In the genomic region with DNA sequence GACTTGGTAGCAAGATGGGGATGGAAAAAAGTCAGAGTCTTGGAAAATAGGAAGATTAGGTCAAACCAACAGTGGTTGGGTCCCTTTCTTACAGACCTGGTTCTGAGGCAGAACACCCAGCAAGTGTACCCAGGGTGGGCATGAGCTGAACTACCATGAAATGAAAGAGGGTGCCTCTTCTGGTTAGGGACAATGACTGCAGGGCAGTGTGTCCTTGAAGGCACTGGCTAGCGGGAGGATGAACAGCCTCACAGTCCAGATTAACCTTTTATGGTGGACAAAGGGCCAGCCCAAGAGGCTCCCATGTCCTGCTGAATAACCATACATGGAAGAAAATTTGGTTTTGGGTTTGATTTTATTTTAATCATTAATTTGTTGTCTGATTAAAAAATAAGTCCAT, we compare ENCODE assay signal across 33 cellular contexts.
"Had no signal": no experiment of that assay in that cellular context is flagged by ENCODE, and none has a peak within 500 bp of the region (broad histone marks: within the 10 kb centered on the region; RNA-seq: fewer than 3 reads in every experiment).

No MANE protein-coding gene starts in this region.

- H3K36me3 ChIP-seq: adrenal gland, breast epithelium, Peyer's patch, SJSA1 had no signal

- H3K27me3 Mint-ChIP-seq: activated CD4-positive, alpha-beta T cell treated with anti-CD3 and anti-CD28 coated beads for 36 hours had no signal

- H3K9me3 ChIP-seq: adrenal gland, body of pancreas, breast epithelium, Peyer's patch, SJSA1, SK-N-SH had no signal

- H3K9me2 ChIP-seq: SK-N-SH had no signal

- H3K4me3 Mint-ChIP-seq: activated CD4-positive, alpha-beta T cell treated with anti-CD3 and anti-CD28 coated beads for 36 hours; activated CD4-positive, alpha-beta T cell treated with anti-CD3 and anti-CD28 coated beads, Interleukin-2, amount 10 ng/mL, durations not matched to agents 7 days and 5 days; activated CD8-positive, alpha-beta T cell treated with anti-CD3 and anti-CD28 coated beads, Interleukin-2, amount 10 ng/mL, durations not matched to agents 7 days and 5 days; activated naive CD4-positive, alpha-beta T cell treated with anti-CD3 and anti-CD28 coated beads for 36 hours; activated T-cell treated with anti-CD3 and anti-CD28 coated beads, Interleukin-2, amount 50 U/mL, for 24 hours; T-helper 1 cell treated with Interleukin-12 subunit alpha and Interleukin-12 subunit beta and Interleukin-4 antibody, amounts not matched to agents 30 μg/mL and 1 μg/mL, for 36 hours; T-helper 2 cell treated with Interferon-gamma antibody and Interleukin-4, amounts not matched to agents 5 μg/mL and 100 μg/mL, for 36 hours; WTC11 had no signal

- H3K27ac ChIP-seq: adrenal gland, body of pancreas, breast epithelium, Peyer's patch, SJSA1 had no signal

- H3K9me3 Mint-ChIP-seq: activated CD4-positive, alpha-beta T cell treated with anti-CD3 and anti-CD28 coated beads, Interleukin-2, amount 10 ng/mL, durations not matched to agents 7 days and 5 days; activated naive CD4-positive, alpha-beta T cell treated with anti-CD3 and anti-CD28 coated beads for 36 hours; activated naive CD4-positive, alpha-beta T cell treated with anti-CD3 and anti-CD28 coated beads, Interleukin-2, amount 50 U/mL, for 72 hours; activated T-cell treated with anti-CD3 and anti-CD28 coated beads, Interleukin-2, amount 50 U/mL, for 24 hours; T-helper 1 cell treated with Interleukin-12 subunit alpha and Interleukin-12 subunit beta and Interleukin-4 antibody, amounts not matched to agents 30 μg/mL and 1 μg/mL, for 36 hours; T-helper 2 cell treated with Interferon-gamma antibody and Interleukin-4, amounts not matched to agents 5 μg/mL and 100 μg/mL, for 36 hours; WTC11 had no signal

- H3K9ac ChIP-seq: SK-N-SH had no signal

- FAIRE-seq: astrocyte had no signal

- H3K27ac Mint-ChIP-seq: activated CD4-positive, alpha-beta T cell treated with anti-CD3 and anti-CD28 coated beads for 36 hours; activated CD4-positive, alpha-beta T cell treated with anti-CD3 and anti-CD28 coated beads, Interleukin-2, amount 10 ng/mL, durations not matched to agents 7 days and 5 days; activated CD8-positive, alpha-beta T cell treated with anti-CD3 and anti-CD28 coated beads, Interleukin-2, amount 10 ng/mL, durations not matched to agents 7 days and 5 days; activated naive CD4-positive, alpha-beta T cell treated with anti-CD3 and anti-CD28 coated beads for 36 hours; activated naive CD4-positive, alpha-beta T cell treated with anti-CD3 and anti-CD28 coated beads, Interleukin-2, amount 50 U/mL, for 72 hours; activated T-cell treated with anti-CD3 and anti-CD28 coated beads, Interleukin-2, amount 50 U/mL, for 24 hours; T-helper 1 cell treated with Interleukin-12 subunit alpha and Interleukin-12 subunit beta and Interleukin-4 antibody, amounts not matched to agents 30 μg/mL and 1 μg/mL, for 36 hours; T-helper 2 cell treated with Interferon-gamma antibody and Interleukin-4, amounts not matched to agents 5 μg/mL and 100 μg/mL, for 36 hours; WTC11 had no signal

- DNase-seq: activated CD4-positive, alpha-beta T cell treated with anti-CD3 and anti-CD28 coated beads for 36 hours; activated CD4-positive, alpha-beta T cell treated with anti-CD3 and anti-CD28 coated beads, Interleukin-2, amount 10 ng/mL, durations not matched to agents 7 days and 5 days; activated CD4-positive, alpha-beta T cell treated with anti-CD3 and anti-CD28 coated beads, Interleukin-2, amount 50 U/mL, for 48 hours; activated CD8-positive, alpha-beta T cell treated with anti-CD3 and anti-CD28 coated beads, Interleukin-2, amount 10 ng/mL, durations not matched to agents 7 days and 5 days; activated gamma-delta T cell treated with Interleukin-2 at 50 U/mL for 16 hours; activated naive CD4-positive, alpha-beta T cell treated with anti-CD3 and anti-CD28 coated beads for 36 hours; activated T-cell treated with anti-CD3 and anti-CD28 coated beads, Interleukin-2, amount 50 U/mL, for 24 hours; adrenal gland; body of pancreas; MM.1S; MV-4-11; NCI-H1092; NCI-H1417; NCI-H1694 treated with DMSO at 0.1 percent for 48 hours; NCI-H2029; NCI-H2107; NCI-H2171; NCI-H510A; NCI-H748 treated with DMSO at 0.1 percent for 48 hours; NK-92 treated with Interleukin-12 subunit alpha and Interleukin-12 subunit beta, amount 100 ng/mL, for 24 hours; PC-3; Peyer's patch; RPMI8226; SHP77 treated with DMSO at 0.1 percent for 48 hours; SK-N-SH had no signal

- H3K36me3 Mint-ChIP-seq: activated naive CD4-positive, alpha-beta T cell treated with anti-CD3 and anti-CD28 coated beads, Interleukin-2, amount 50 U/mL, for 72 hours had no signal

- H3K4me1 Mint-ChIP-seq: activated CD4-positive, alpha-beta T cell treated with anti-CD3 and anti-CD28 coated beads for 36 hours; activated CD4-positive, alpha-beta T cell treated with anti-CD3 and anti-CD28 coated beads, Interleukin-2, amount 10 ng/mL, durations not matched to agents 7 days and 5 days had no signal

- H3K4me1 ChIP-seq: adrenal gland, body of pancreas, breast epithelium, Peyer's patch, SJSA1 had no signal

- ATAC-seq: activated CD4-positive, alpha-beta T cell treated with anti-CD3 and anti-CD28 coated beads for 36 hours; activated CD4-positive, CD25-positive, alpha-beta regulatory T cell treated with anti-CD3 and anti-CD28 coated beads, Interleukin-2, amount 50 U/mL, for 24 hours; activated CD8-positive, alpha-beta T cell treated with anti-CD3 and anti-CD28 coated beads, Interleukin-2, amount 10 ng/mL, durations not matched to agents 7 days and 5 days; activated naive CD4-positive, alpha-beta T cell treated with anti-CD3 and anti-CD28 coated beads, Interleukin-2, amount 50 U/mL, for 72 hours; body of pancreas; PC-3; WTC11 had no signal

- H3K4me3 ChIP-seq: adrenal gland, body of pancreas, breast epithelium, Peyer's patch, SJSA1 had no signal

- H3K27me3 ChIP-seq: adrenal gland, body of pancreas, breast epithelium, Peyer's patch, SJSA1 had no signal

- H3K4me2 ChIP-seq: SK-N-SH had no signal
